ENCODE assay signal across 9 cellular contexts in the genomic region with DNA sequence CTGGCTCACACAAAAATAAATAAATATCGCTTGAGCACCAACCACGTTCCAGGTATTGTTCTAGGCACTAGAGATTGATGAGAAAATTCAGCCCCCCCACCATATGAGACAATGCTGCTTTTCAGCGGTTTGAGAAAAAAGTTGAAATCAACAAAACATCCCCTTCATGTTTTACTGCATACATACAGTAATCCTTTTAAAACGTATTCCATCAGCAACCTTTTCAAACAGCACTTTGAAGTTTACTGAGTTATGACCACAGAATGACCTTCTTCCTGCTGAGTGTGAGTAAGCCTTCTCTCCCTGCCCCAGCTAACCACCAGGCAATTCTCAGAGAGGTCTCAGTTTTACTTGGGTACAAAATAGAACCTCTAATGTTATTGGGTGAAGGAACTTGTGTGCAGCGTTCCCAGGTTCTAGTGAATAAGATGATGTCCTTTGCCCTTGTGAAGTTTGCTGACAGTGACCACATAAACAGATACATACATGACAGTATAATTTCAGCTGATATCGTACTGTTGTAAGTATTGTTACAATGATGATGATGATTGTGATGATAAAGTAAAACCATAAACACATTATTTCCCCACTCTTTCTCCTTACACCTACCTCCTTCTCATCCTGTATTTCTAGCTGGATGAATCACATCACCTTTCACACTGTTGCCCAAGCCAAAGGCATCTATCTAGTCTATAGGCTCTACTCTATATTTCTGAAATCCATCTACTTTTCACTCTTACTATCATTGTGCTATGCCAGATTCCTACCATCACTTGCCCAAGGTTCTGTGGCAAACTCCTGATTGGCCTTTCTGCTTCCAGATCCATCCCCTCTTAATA.
DNase-seq lines count a peak whose midpoint lies in the region; ATAC-seq, FAIRE-seq and TF ChIP-seq lines count a peak whose summit lies in the region.
"Had no signal": no experiment of that assay in that cellular context is flagged by ENCODE, and none has a peak within 500 bp of the region (broad histone marks: within the 10 kb centered on the region; RNA-seq: fewer than 3 reads in every experiment).

No MANE protein-coding gene starts in this region.

- no peaks in the 10 kb centered on the region for H3K27me3 ChIP-seq in breast epithelium
- H3K27me3 ChIP-seq in HUES64 (ENCODE audit: insufficient read depth, low read length) = no peaks in the 10 kb centered on the region
- no peaks in the 10 kb centered on the region for H3K27me3 ChIP-seq in GM12878 (replicated peaks in 1 of 2; ENCODE audit: control insufficient read depth in 2 of 2, insufficient read depth in 2 of 2, low read length in 1 of 2)

- H3K9ac ChIP-seq in HUES64 (ENCODE audit: low read depth, low read length) (no peak overlapping the region), GM12878 (ENCODE audit: control insufficient read depth, insufficient read depth, low read length) (no peak overlapping the region)

- no peak overlapping the region for H2AFZ ChIP-seq in GM12878 (ENCODE audit: control insufficient read depth, low read depth, low read length)

- POLR2A ChIA-PET in MCF 10A (lab: Yijun Ruan, JAX) (interaction anchor here (0.7 to 1.0 kb wide), 2 partner anchors 89 to 396 kb away, joined by 3 to 5 read pairs; partner anchors contain the start of gene PHLDA1), GM12878 (lab: Charles Lee) (interaction anchor here (1.1 kb wide), 1 partner anchor 9 kb away, joined by 3 read pairs; no protein-coding TSS in a partner anchor)

- peak; percentile 94 for ATAC-seq in GM12878
- ATAC-seq in stimulated activated memory B cell treated with anti-CD40 and anti-IgM and Interleukin-4, amounts not matched to agents 10 μg/mL and 1 μg/mL and 100 μg/mL, for 72 hours = peak; percentile 62

- WGBS in HUES64 = 58% methylated on average over 5 of the region's 6 CpGs
- WGBS in GM12878 (ENCODE audit: insufficient coverage, insufficient replicate concordance, low lambda C conversion rate, missing lambda C conversion rate) = 35% methylated on average over 6 of the region's 6 CpGs

- no peak for TF ChIP-seq RAD21 in GM12878 (IDR thresholded peaks at IDR 0.05; ENCODE audit: insufficient read depth, low read depth, low read length)

- BruUV-seq in MCF 10A (replicated peaks; lab: Mats Ljungman, UMichigan) (no TSS peak), GM12878 (replicated peaks; lab: Mats Ljungman, UMichigan) (no TSS peak)

- H3K9me3 Mint-ChIP-seq in MCF 10A (ENCODE audit: unreplicated experiment) (no peaks in the 10 kb centered on the region), endothelial cell (ENCODE audit: unreplicated experiment) (no peaks in the 10 kb centered on the region)
- H3K9me3 Mint-ChIP-seq in stimulated activated memory B cell treated with anti-CD40 and anti-IgM and Interleukin-4, amounts not matched to agents 10 μg/mL and 1 μg/mL and 100 μg/mL, for 72 hours = no peaks in the 10 kb centered on the region

- FAIRE-seq in GM12878 (lab: Jason Lieb, UNC) = no peak
- FAIRE-seq: G401.6 had no signal

- TF ChIP-seq POLR2A in breast epithelium (IDR thresholded peaks at IDR 0.05) (no peak), GM12878 (IDR thresholded peaks at IDR 0.05; ENCODE audit: low read depth, low read length) (no peak)

- no peaks in the 10 kb centered on the region for H3K9me3 ChIP-seq in breast epithelium
- H3K9me3 ChIP-seq in HUES64 (ENCODE audit: insufficient read depth, low read depth, low read length) = no peaks in the 10 kb centered on the region
- H3K9me3 ChIP-seq in GM12878 (replicated peaks; ENCODE audit: control insufficient read depth, insufficient read depth, low read length) = no peaks in the 10 kb centered on the region; the same call in 2 of the 3 replicates

- H4K20me1 ChIP-seq in GM12878 (ENCODE audit: control insufficient read depth, insufficient read depth) = no peaks in the 10 kb centered on the region

- no peak overlapping the region for H3K4me3 ChIP-seq in breast epithelium
- H3K4me3 ChIP-seq in HUES64 (ENCODE audit: low read length) = no peak overlapping the region
- no peak overlapping the region for H3K4me3 ChIP-seq in GM12878

- RAD21 ChIA-PET in GM12878 (lab: Charles Lee; ENCODE audit: unreplicated experiment) = no interaction called here

- H3K36me3 Mint-ChIP-seq in MCF 10A (ENCODE audit: insufficient read depth, unreplicated experiment) (peaks cover under 1% of the 10 kb centered on the region), endothelial cell (ENCODE audit: low read depth, unreplicated experiment) (no peaks in the 10 kb centered on the region)
- H3K36me3 Mint-ChIP-seq in stimulated activated memory B cell treated with anti-CD40 and anti-IgM and Interleukin-4, amounts not matched to agents 10 μg/mL and 1 μg/mL and 100 μg/mL, for 72 hours = no peaks in the 10 kb centered on the region

- CTCF ChIA-PET in MCF 10A (lab: Yijun Ruan, JAX) = interaction anchor here (0.9 to 1.3 kb wide), 2 partner anchors 11 to 12 kb away, joined by 3 to 4 read pairs; no protein-coding TSS in a partner anchor
- CTCF ChIA-PET in GM12878 (lab: Yijun Ruan, JAX) = interaction anchor here (1.1 kb wide), 1 partner anchor 9 kb away, joined by 3 read pairs; no protein-coding TSS in a partner anchor

- TF ChIP-seq CTCF in MCF 10A (IDR thresholded peaks at IDR 0.05; ENCODE audit: unreplicated experiment) = no peak
- no peak for TF ChIP-seq CTCF in breast epithelium (IDR thresholded peaks at IDR 0.05)
- TF ChIP-seq CTCF in GM12878 (IDR thresholded peaks at IDR 0.05 in 2 of 3, conservative IDR thresholded peaks at IDR 0.05 in 1 of 3; ENCODE audit: control insufficient read depth in 2 of 3, extremely low read depth in 1 of 3, insufficient read depth in 1 of 3, low read depth in 3 of 3, low read length in 3 of 3) = no peak
- TF ChIP-seq CTCF in endothelial cell (IDR thresholded peaks at IDR 0.05; ENCODE audit: unreplicated experiment) = no peak

- no peak overlapping the region for H3K27ac ChIP-seq in breast epithelium
- H3K27ac ChIP-seq in HUES64 (ENCODE audit: low read depth, low read length) = peak overlapping the region; percentile 71
- H3K27ac ChIP-seq in GM12878 (ENCODE audit: control insufficient read depth, insufficient read depth) = no peak overlapping the region

- no peaks in the 10 kb centered on the region for H3K4me1 ChIP-seq in breast epithelium
- peaks cover 62% of the 10 kb centered on the region for H3K4me1 ChIP-seq in HUES64 (ENCODE audit: insufficient read depth, low read length)
- peaks cover 7% of the 10 kb centered on the region for H3K4me1 ChIP-seq in GM12878 (ENCODE audit: control insufficient read depth, insufficient read depth, low read length)

- no peaks in the 10 kb centered on the region for H3K36me3 ChIP-seq in breast epithelium
- no peaks in the 10 kb centered on the region for H3K36me3 ChIP-seq in HUES64 (ENCODE audit: insufficient read depth, low read length)
- H3K36me3 ChIP-seq in GM12878 (ENCODE audit: control insufficient read depth in 2 of 2, insufficient read depth in 2 of 2, low read length in 1 of 2) = no peaks in the 10 kb centered on the region

- H3K27ac Mint-ChIP-seq in MCF 10A (ENCODE audit: low read depth, unreplicated experiment) = peak overlapping the region; percentile 0
- H3K27ac Mint-ChIP-seq in stimulated activated memory B cell treated with anti-CD40 and anti-IgM and Interleukin-4, amounts not matched to agents 10 μg/mL and 1 μg/mL and 100 μg/mL, for 72 hours = no peak overlapping the region
- no peak overlapping the region for H3K27ac Mint-ChIP-seq in endothelial cell (ENCODE audit: unreplicated experiment)

- no peaks in the 10 kb centered on the region for H3K79me2 ChIP-seq in GM12878 (ENCODE audit: control insufficient read depth, insufficient read depth, low read length)

- no peaks in the 10 kb centered on the region for H3K27me3 Mint-ChIP-seq in MCF 10A (ENCODE audit: insufficient read depth, unreplicated experiment)
- peaks cover 11% of the 10 kb centered on the region for H3K27me3 Mint-ChIP-seq in stimulated activated memory B cell treated with anti-CD40 and anti-IgM and Interleukin-4, amounts not matched to agents 10 μg/mL and 1 μg/mL and 100 μg/mL, for 72 hours
- peaks cover 2% of the 10 kb centered on the region for H3K27me3 Mint-ChIP-seq in endothelial cell (ENCODE audit: unreplicated experiment)

- no peak overlapping the region for H3K4me3 Mint-ChIP-seq in MCF 10A (ENCODE audit: unreplicated experiment)
- H3K4me3 Mint-ChIP-seq in stimulated activated memory B cell treated with anti-CD40 and anti-IgM and Interleukin-4, amounts not matched to agents 10 μg/mL and 1 μg/mL and 100 μg/mL, for 72 hours = no peak overlapping the region
- no peak overlapping the region for H3K4me3 Mint-ChIP-seq in endothelial cell (ENCODE audit: unreplicated experiment)

- no peak overlapping the region for H3K4me2 ChIP-seq in GM12878 (ENCODE audit: control insufficient read depth, insufficient read depth)

- SMC1A ChIA-PET in GM12878 (lab: Charles Lee; ENCODE audit: uncharacterized antibody, unreplicated experiment) = interaction anchor here (1.2 kb wide), 1 partner anchor 13 kb away, joined by 3 read pairs; no protein-coding TSS in a partner anchor

- TF ChIP-seq EP300 in GM12878 (IDR thresholded peaks at IDR 0.05; ENCODE audit: borderline replicate concordance in 1 of 2, control insufficient read depth in 1 of 2, low read depth in 2 of 2, low read length in 2 of 2) = no peak

- H3K4me1 Mint-ChIP-seq in MCF 10A (ENCODE audit: insufficient read depth, unreplicated experiment) (peaks cover 22% of the 10 kb centered on the region), endothelial cell (ENCODE audit: unreplicated experiment) (peaks cover 37% of the 10 kb centered on the region)
- peaks cover 11% of the 10 kb centered on the region for H3K4me1 Mint-ChIP-seq in stimulated activated memory B cell treated with anti-CD40 and anti-IgM and Interleukin-4, amounts not matched to agents 10 μg/mL and 1 μg/mL and 100 μg/mL, for 72 hours

- in situ Hi-C loops in GM12878 (cut with MboI) = no loop called here

- intact Hi-C loops in MCF 10A (cut with micrococcal nuclease) = no loop called here
- intact Hi-C loops in breast epithelium (cut with DNase I; ENCODE audit: low total_unique reads) = no loop called here
- intact Hi-C loops in GM12878 (cut with micrococcal nuclease; ENCODE audit: unreplicated experiment) = no loop called here

- DNase-seq in MCF 10A (ENCODE audit: unreplicated experiment) = peak; percentile 68
- no peak for DNase-seq in breast epithelium (ENCODE audit: low spot score in 2 of 2)
- DNase-seq in GM12878 (ENCODE audit: low read depth, low spot score) = no peak
- DNase-seq in endothelial cell (ENCODE audit: low spot score) = no peak
- no peak for DNase-seq in pons (ENCODE audit: low spot score)
- DNase-seq in NCI-H524 treated with DMSO at 0.1 percent for 48 hours (lab: John Stamatoyannopoulos, UW) = no peak

TF ChIP-seq in GM12878, 131 proteins besides CTCF, POLR2A, EP300 and RAD21 (continues in another document):
- no peak for TF ChIP-seq TBL1XR1 (IDR thresholded peaks at IDR 0.05; ENCODE audit: low read depth, low read length)
- peak; percentile 74; the same call in 1 of the 2 replicates for TF ChIP-seq TCF7 (IDR thresholded peaks at IDR 0.05; ENCODE audit: borderline replicate concordance)
- TF ChIP-seq SUZ12 (IDR thresholded peaks at IDR 0.05; ENCODE audit: unreplicated experiment) = no peak
- TF ChIP-seq ETV6 (conservative IDR thresholded peaks at IDR 0.05 in 1 of 2, IDR thresholded peaks at IDR 0.05 in 1 of 2; ENCODE audit: borderline replicate concordance in 1 of 2, low read depth in 1 of 2) = 0 out of 4 replicates have a peak, but pooled peaks of 1 of the 2 experiments have one; percentile 8
- TF ChIP-seq NRF1 (conservative IDR thresholded peaks at IDR 0.05; ENCODE audit: low read depth, low read length) = no peak
